In genomic region chr6:28861339-28861738, GRCh38 we compare ENCODE assay signal across 6 cellular contexts.
"Had no signal": no experiment of that assay in that cellular context is flagged by ENCODE, and none has a peak within 500 bp of the region (broad histone marks: within the 10 kb centered on the region; RNA-seq: fewer than 3 reads in every experiment).

No MANE protein-coding gene starts in this region.

- ATAC-seq: K562 had no signal

- FAIRE-seq: HTR-8/SVneo, K562 had no signal

- H3K4me2 ChIP-seq: KMS-11 had no signal

- H3K27ac ChIP-seq: HL-60, KMS-11 had no signal

- H3K9ac ChIP-seq: KMS-11 had no signal

- H3K4me3 ChIP-seq: K562 had no signal

- DNase-seq: IMR-90, KG1 had no signal
